In genomic region chr4:145433684-145434083, GRCh38 we compare ENCODE assay signal across 40 cellular contexts.
"Had no signal": no experiment of that assay in that cellular context is flagged by ENCODE, and none has a peak within 500 bp of the region (broad histone marks: within the 10 kb centered on the region; RNA-seq: fewer than 3 reads in every experiment).

No MANE protein-coding gene starts in this region.

- H3K36me3 Mint-ChIP-seq: activated naive CD4-positive, alpha-beta T cell treated with anti-CD3 and anti-CD28 coated beads, Interleukin-2, amount 10 ng/mL, durations not matched to agents 7 days and 5 days; activated naive CD4-positive, alpha-beta T cell treated with anti-CD3 and anti-CD28 coated beads, Interleukin-2, amount 50 U/mL, for 24 hours; activated naive CD8-positive, alpha-beta T cell; activated naive CD8-positive, alpha-beta T cell treated with anti-CD3 and anti-CD28 coated beads for 36 hours; activated naive CD8-positive, alpha-beta T cell treated with anti-CD3 and anti-CD28 coated beads, Interleukin-2, amount 10 ng/mL, durations not matched to agents 7 days and 5 days; brain had no signal

- H3K27ac ChIP-seq: adrenal gland, ascending aorta, body of pancreas, brain microvascular endothelial cell, breast epithelium, cardiac muscle cell had no signal

- ATAC-seq: activated naive CD4-positive, alpha-beta T cell treated with anti-CD3 and anti-CD28 coated beads, Interleukin-2, amount 50 U/mL, for 72 hours; activated naive CD8-positive, alpha-beta T cell treated with anti-CD3 and anti-CD28 coated beads, Interleukin-2, amount 50 U/mL, for 24 hours; activated T-cell treated with anti-CD3 and anti-CD28 coated beads, Interleukin-2, amount 50 U/mL, for 4 hours; activated T-cell treated with anti-CD3 and anti-CD28 coated beads, Interleukin-2, amount 50 U/mL, for 72 hours; activated T-helper 17 cell treated with anti-CD3 and anti-CD28 coated beads, Interleukin-2, amount 50 U/mL, for 72 hours; body of pancreas had no signal

- H3K9me3 ChIP-seq: adrenal gland, ascending aorta, body of pancreas, breast epithelium had no signal

- H3K4me1 Mint-ChIP-seq: activated naive CD4-positive, alpha-beta T cell treated with anti-CD3 and anti-CD28 coated beads, Interleukin-2, amount 10 ng/mL, durations not matched to agents 7 days and 5 days; activated naive CD4-positive, alpha-beta T cell treated with anti-CD3 and anti-CD28 coated beads, Interleukin-2, amount 50 U/mL, for 24 hours; activated naive CD8-positive, alpha-beta T cell treated with anti-CD3 and anti-CD28 coated beads for 36 hours; activated naive CD8-positive, alpha-beta T cell treated with anti-CD3 and anti-CD28 coated beads, Interleukin-2, amount 10 ng/mL, durations not matched to agents 7 days and 5 days; activated naive CD8-positive, alpha-beta T cell treated with anti-CD3 and anti-CD28 coated beads, Interleukin-2, amount 50 U/mL, for 24 hours; activated T-helper 17 cell treated with anti-CD3 and anti-CD28 coated beads, Interleukin-2, amount 50 U/mL, for 72 hours; brain; central memory CD8-positive, alpha-beta T cell had no signal

- H3K4me3 ChIP-seq: adrenal gland, ascending aorta, body of pancreas, breast epithelium, cardiac muscle cell had no signal

- H3K4me3 Mint-ChIP-seq: activated naive CD4-positive, alpha-beta T cell treated with anti-CD3 and anti-CD28 coated beads for 36 hours; activated naive CD4-positive, alpha-beta T cell treated with anti-CD3 and anti-CD28 coated beads, Interleukin-2, amount 10 ng/mL, durations not matched to agents 7 days and 5 days; activated naive CD4-positive, alpha-beta T cell treated with anti-CD3 and anti-CD28 coated beads, Interleukin-2, amount 50 U/mL, for 24 hours; activated naive CD8-positive, alpha-beta T cell; activated naive CD8-positive, alpha-beta T cell treated with anti-CD3 and anti-CD28 coated beads for 36 hours; activated naive CD8-positive, alpha-beta T cell treated with anti-CD3 and anti-CD28 coated beads, Interleukin-2, amount 10 ng/mL, durations not matched to agents 7 days and 5 days; activated naive CD8-positive, alpha-beta T cell treated with anti-CD3 and anti-CD28 coated beads, Interleukin-2, amount 50 U/mL, for 24 hours; activated T-cell treated with anti-CD3 and anti-CD28 coated beads, Interleukin-2, amount 50 U/mL, for 24 hours; activated T-cell treated with anti-CD3 and anti-CD28 coated beads, Interleukin-2, amount 50 U/mL, for 4 hours; activated T-cell treated with anti-CD3 and anti-CD28 coated beads, Interleukin-2, amount 50 U/mL, for 72 hours; activated T-helper 1 cell treated with anti-CD3 and anti-CD28 coated beads, Interleukin-12 subunit alpha, Interleukin-12 subunit beta, Interleukin-2, Interleukin-4 antibody, amounts not matched to agents 30 ng/mL and 10 ng/mL and 1 ng/mL, durations not matched to agents 14 hours and 24 hours and 36 hours; activated T-helper 17 cell treated with anti-CD3 and anti-CD28 coated beads, Interleukin-2, amount 50 U/mL, for 72 hours; brain; central memory CD8-positive, alpha-beta T cell had no signal

- H3K27me3 Mint-ChIP-seq: activated naive CD4-positive, alpha-beta T cell treated with anti-CD3 and anti-CD28 coated beads, Interleukin-2, amount 10 ng/mL, durations not matched to agents 7 days and 5 days had no signal

- H3K9me3 Mint-ChIP-seq: activated naive CD4-positive, alpha-beta T cell treated with anti-CD3 and anti-CD28 coated beads, Interleukin-2, amount 10 ng/mL, durations not matched to agents 7 days and 5 days; activated T-helper 1 cell treated with anti-CD3 and anti-CD28 coated beads, Interleukin-12 subunit alpha, Interleukin-12 subunit beta, Interleukin-2, Interleukin-4 antibody, amounts not matched to agents 30 ng/mL and 10 ng/mL and 1 ng/mL, durations not matched to agents 14 hours and 24 hours and 36 hours; activated T-helper 2 cell treated with anti-CD3 and anti-CD28 coated beads, Interferon-gamma antibody, Interleukin-2, Interleukin-4, amounts not matched to agents 10 μg/mL and 5 μg/mL and 100 μg/mL, durations not matched to agents 14 hours and 24 hours and 36 hours had no signal

- H3K27me3 ChIP-seq: ascending aorta, body of pancreas, brain microvascular endothelial cell, breast epithelium, cardiac muscle cell had no signal

- H3K27ac Mint-ChIP-seq: activated naive CD4-positive, alpha-beta T cell treated with anti-CD3 and anti-CD28 coated beads for 36 hours; activated naive CD4-positive, alpha-beta T cell treated with anti-CD3 and anti-CD28 coated beads, Interleukin-2, amount 10 ng/mL, durations not matched to agents 7 days and 5 days; activated naive CD4-positive, alpha-beta T cell treated with anti-CD3 and anti-CD28 coated beads, Interleukin-2, amount 50 U/mL, for 24 hours; activated naive CD4-positive, alpha-beta T cell treated with anti-CD3 and anti-CD28 coated beads, Interleukin-2, amount 50 U/mL, for 72 hours; activated naive CD8-positive, alpha-beta T cell; activated naive CD8-positive, alpha-beta T cell treated with anti-CD3 and anti-CD28 coated beads for 36 hours; activated naive CD8-positive, alpha-beta T cell treated with anti-CD3 and anti-CD28 coated beads, Interleukin-2, amount 10 ng/mL, durations not matched to agents 7 days and 5 days; activated naive CD8-positive, alpha-beta T cell treated with anti-CD3 and anti-CD28 coated beads, Interleukin-2, amount 50 U/mL, for 24 hours; activated T-cell treated with anti-CD3 and anti-CD28 coated beads, Interleukin-2, amount 50 U/mL, for 24 hours; activated T-cell treated with anti-CD3 and anti-CD28 coated beads, Interleukin-2, amount 50 U/mL, for 72 hours; activated T-helper 1 cell treated with anti-CD3 and anti-CD28 coated beads, Interleukin-12 subunit alpha, Interleukin-12 subunit beta, Interleukin-2, Interleukin-4 antibody, amounts not matched to agents 30 ng/mL and 10 ng/mL and 1 ng/mL, durations not matched to agents 14 hours and 24 hours and 36 hours; activated T-helper 17 cell treated with anti-CD3 and anti-CD28 coated beads, Interleukin-2, amount 50 U/mL, for 72 hours; activated T-helper 2 cell treated with anti-CD3 and anti-CD28 coated beads, Interferon-gamma antibody, Interleukin-2, Interleukin-4, amounts not matched to agents 10 μg/mL and 5 μg/mL and 100 μg/mL, durations not matched to agents 14 hours and 24 hours and 36 hours; brain had no signal

- H3K4me1 ChIP-seq: adrenal gland, ascending aorta, body of pancreas, breast epithelium had no signal

- DNase-seq: activated effector memory CD4-positive, alpha-beta T cell treated with anti-CD3 and anti-CD28 coated beads, Interleukin-2, amount 50 U/mL, for 16 hours; activated effector memory CD4-positive, alpha-beta T cell treated with Interleukin-2 at 50 U/mL for 16 hours; activated gamma-delta T cell; activated gamma-delta T cell treated with Interleukin-2 at 50 U/mL for 16 hours; activated naive CD4-positive, alpha-beta T cell; activated naive CD4-positive, alpha-beta T cell treated with anti-CD3 and anti-CD28 coated beads for 36 hours; activated naive CD4-positive, alpha-beta T cell treated with anti-CD3 and anti-CD28 coated beads, Interleukin-2, amount 10 ng/mL, durations not matched to agents 7 days and 5 days; activated naive CD4-positive, alpha-beta T cell treated with anti-CD3 and anti-CD28 coated beads, Interleukin-2, amount 50 U/mL, for 16 hours; activated naive CD4-positive, alpha-beta T cell treated with Interleukin-2 at 50 U/mL for 16 hours; activated naive CD8-positive, alpha-beta T cell treated with anti-CD3 and anti-CD28 coated beads for 36 hours; activated naive CD8-positive, alpha-beta T cell treated with anti-CD3 and anti-CD28 coated beads, Interleukin-2, amount 10 ng/mL, durations not matched to agents 7 days and 5 days; activated naive CD8-positive, alpha-beta T cell treated with anti-CD3 and anti-CD28 coated beads, Interleukin-2, amount 50 U/mL, for 24 hours; activated T-cell treated with anti-CD3 and anti-CD28 coated beads, Interleukin-2, amount 50 U/mL, for 1 hour; activated T-cell treated with anti-CD3 and anti-CD28 coated beads, Interleukin-2, amount 50 U/mL, for 24 hours; activated T-cell treated with anti-CD3 and anti-CD28 coated beads, Interleukin-2, amount 50 U/mL, for 4 hours; activated T-cell treated with anti-CD3 and anti-CD28 coated beads, Interleukin-2, amount 50 U/mL, for 48 hours; activated T-cell treated with anti-CD3 and anti-CD28 coated beads, Interleukin-2, amount 50 U/mL, for 72 hours; adrenal gland; amniotic stem cell; amygdala; anterior cingulate cortex; aorta; body of pancreas; brain microvascular endothelial cell; caudate nucleus; central memory CD4-positive, alpha-beta T cell; cerebellar nuclear complex had no signal

- FAIRE-seq: astrocyte, bronchial epithelial cell had no signal

- H3K36me3 ChIP-seq: adrenal gland, ascending aorta, brain microvascular endothelial cell, breast epithelium, cardiac muscle cell had no signal
